11 cellular contexts compared by ENCODE assay signal in genomic region chr13:24823122-24823710, GRCh38. TPM values are rescaled to one million over a fixed set of nuclear protein-coding genes. Genes with fewer than 3 reads are reported as not detected.
"Had no signal": no experiment of that assay in that cellular context is flagged by ENCODE, and none has a peak within 500 bp of the region (broad histone marks: within the 10 kb centered on the region; RNA-seq: fewer than 3 reads in every experiment).

No MANE protein-coding gene starts in this region.

RNA-seq across cellular contexts. Expression of gene RNF17, which starts 59.2 kb away (rescaled TPM):
- total RNA-seq: activated CD4-positive, alpha-beta memory T cell treated with anti-CD3 and anti-CD28 coated beads, Interleukin-2, amount 10 ng/mL, durations not matched to agents 7 days and 5 days; activated CD8-positive, alpha-beta memory T cell treated with anti-CD3 and anti-CD28 coated beads, Interleukin-2, amount 10 ng/mL, durations not matched to agents 7 days and 5 days; activated CD8-positive, alpha-beta T cell treated with anti-CD3 and anti-CD28 coated beads, Interleukin-2, amount 10 ng/mL, durations not matched to agents 7 days and 5 days; activated naive CD8-positive, alpha-beta T cell treated with anti-CD3 and anti-CD28 coated beads, Interleukin-2, amount 10 ng/mL, durations not matched to agents 7 days and 5 days; activated T-helper 2 cell treated with anti-CD3 and anti-CD28 coated beads, Interferon-gamma antibody, Interleukin-2, Interleukin-4, amounts not matched to agents 10 μg/mL and 5 μg/mL and 100 μg/mL, durations not matched to agents 14 hours and 24 hours and 36 hours; ascending aorta; bronchial epithelial cell; cardiac muscle cell; T-helper 1 cell treated with Interleukin-12 subunit alpha and Interleukin-12 subunit beta and Interleukin-4 antibody, amounts not matched to agents 30 ng/mL and 1 ng/mL, for 36 hours; T-helper 2 cell treated with Interferon-gamma antibody and Interleukin-4, amounts not matched to agents 100 ng/mL and 5 ng/mL, for 36 hours; WTC11 had no signal
- polyA plus RNA-seq: cardiac muscle cell had no signal
